8 cellular contexts compared by ENCODE assay signal in the genomic region with DNA sequence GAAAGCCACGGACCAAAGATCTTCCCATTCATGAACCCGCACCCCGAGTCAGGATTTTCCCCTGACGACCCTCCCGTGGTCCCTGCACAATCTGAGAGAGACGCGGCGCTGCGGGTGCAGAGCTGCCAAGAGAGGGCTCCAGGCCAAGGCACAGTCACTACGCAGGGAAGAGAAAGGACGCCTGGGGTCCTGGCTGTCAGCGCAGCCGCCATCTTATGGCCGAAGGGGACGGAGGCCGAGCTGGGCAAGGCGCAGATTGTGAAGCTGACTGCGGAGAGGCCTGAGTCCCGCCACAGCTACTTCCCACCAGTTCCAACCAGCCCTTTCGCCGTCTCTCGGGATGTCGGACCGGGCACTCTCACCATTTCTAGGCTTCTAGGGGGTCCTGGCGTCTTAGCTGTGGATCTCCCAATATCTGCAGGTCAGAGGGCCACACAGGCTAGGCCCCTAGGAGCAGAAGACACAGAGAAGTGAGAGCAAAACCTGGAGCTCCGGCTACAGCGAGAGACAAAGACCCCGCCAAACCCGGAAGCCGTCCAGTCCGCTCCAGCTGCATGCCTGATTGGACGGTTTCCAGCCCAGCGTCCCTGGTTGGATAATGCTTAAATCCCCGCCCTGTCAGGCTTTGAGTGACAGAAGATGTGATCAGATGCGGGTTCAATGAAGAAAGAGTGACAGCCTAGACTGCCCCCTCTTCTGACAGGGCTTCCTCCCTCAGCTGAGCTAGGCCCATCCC. TPM values are rescaled to one million over a fixed set of nuclear protein-coding genes. Genes with fewer than 3 reads are reported as not detected.
DNase-seq lines count a peak whose midpoint lies in the region; ATAC-seq and TF ChIP-seq lines count a peak whose summit lies in the region.

A gene (minus strand): TSS at position 515 of the 736 bp plus-strand sequence. CDS start 150 bp downstream, at position 365.

- DNase-seq in GM13977 (ENCODE audit: low spot score) = peak; percentile 76
- DNase-seq in NCI-H146 treated with DMSO at 0.1 percent for 48 hours (lab: John Stamatoyannopoulos, UW; ENCODE audit: unreplicated experiment) = peak; percentile 90
- peak; percentile 31 to 96 (median 84) for DNase-seq in amygdala (lab: John Stamatoyannopoulos, UW)
- DNase-seq in right atrium auricular region (ENCODE audit: low spot score) = peak; percentile 96
- DNase-seq in prostate gland (ENCODE audit: low spot score) = peak; percentile 91

- under 1% methylated on average over 35 of the region's 35 CpGs for WGBS in prostate gland
- WGBS in urinary bladder = under 1% methylated on average over 35 of the region's 35 CpGs

- peak within 1 kb of the TSS; percentile 90 for H3K4me3 Mint-ChIP-seq in T-helper 1 cell treated with Interleukin-12 subunit alpha and Interleukin-12 subunit beta and Interleukin-4 antibody, amounts not matched to agents 30 μg/mL and 1 μg/mL, for 36 hours

- H3K27me3 ChIP-seq in right atrium auricular region (no peaks in the 10 kb centered on the region), prostate gland (replicated peaks; ENCODE audit: insufficient read depth) (no peaks in the 10 kb centered on the region)

- H3K4me1 Mint-ChIP-seq in T-helper 1 cell treated with Interleukin-12 subunit alpha and Interleukin-12 subunit beta and Interleukin-4 antibody, amounts not matched to agents 30 μg/mL and 1 μg/mL, for 36 hours (ENCODE audit: low read depth) = peaks cover 22% of the 10 kb centered on the region

- intact Hi-C loops in prostate gland (cut with DNase I) = loop anchor here (10.0 kb wide), 1 partner anchor 88 kb away; no protein-coding TSS in a partner anchor

- H3K36me3 ChIP-seq in right atrium auricular region = peaks cover 15% of the 10 kb centered on the region
- H3K36me3 ChIP-seq in prostate gland = no peaks in the 10 kb centered on the region
- H3K36me3 ChIP-seq in urinary bladder (ENCODE audit: insufficient read depth) = peaks cover 2% of the 10 kb centered on the region

- peak within 1 kb of the TSS; percentile 80 to 88 for H3K4me3 ChIP-seq in right atrium auricular region
- peak within 1 kb of the TSS; percentile 43 to 75 for H3K4me3 ChIP-seq in prostate gland
- H3K4me3 ChIP-seq in urinary bladder (ENCODE audit: low read depth, low read length) = peak within 1 kb of the TSS; percentile 59

- no peaks in the 10 kb centered on the region for H3K27me3 Mint-ChIP-seq in T-helper 1 cell treated with Interleukin-12 subunit alpha and Interleukin-12 subunit beta and Interleukin-4 antibody, amounts not matched to agents 30 μg/mL and 1 μg/mL, for 36 hours (ENCODE audit: low read depth)

- TF ChIP-seq CTCF in GM13977 (IDR thresholded peaks at IDR 0.05; ENCODE audit: extremely low read depth, insufficient read depth, missing control alignments) (no peak), right atrium auricular region (IDR thresholded peaks at IDR 0.05) (no peak), prostate gland (IDR thresholded peaks at IDR 0.05) (peak in 1 of 4 experiments; percentile 12)

- H3K9me3 ChIP-seq in right atrium auricular region (no peaks in the 10 kb centered on the region), prostate gland (no peaks in the 10 kb centered on the region)

- peaks cover 28% of the 10 kb centered on the region for H3K9me3 Mint-ChIP-seq in T-helper 1 cell treated with Interleukin-12 subunit alpha and Interleukin-12 subunit beta and Interleukin-4 antibody, amounts not matched to agents 30 μg/mL and 1 μg/mL, for 36 hours

- H3K27ac ChIP-seq in right atrium auricular region = peak within 1 kb of the TSS; percentile 88 to 93
- peak within 1 kb of the TSS; percentile 72 to 78 for H3K27ac ChIP-seq in prostate gland
- peak within 1 kb of the TSS; percentile 68 for H3K27ac ChIP-seq in urinary bladder (ENCODE audit: low read depth)

- TF ChIP-seq POLR2A in prostate gland (IDR thresholded peaks at IDR 0.05) = peak; percentile 47

- peak; percentile 94 for ATAC-seq in HG02870 (IDR thresholded peaks at IDR 0.05; ENCODE audit: unreplicated experiment)

- H3K4me1 ChIP-seq in right atrium auricular region (peaks cover 0 to 20% of the 10 kb centered on the region in 2 donors), prostate gland (replicated peaks) (no peaks in the 10 kb centered on the region), urinary bladder (ENCODE audit: insufficient read depth) (no peaks in the 10 kb centered on the region)

- in situ Hi-C loops in GM13977 (cut with MboI; ENCODE audit: low pct_unique_long_range_greater_than_20kb, low sequenced_read_pairs, unreplicated experiment) = no loop called here

- H3K27ac Mint-ChIP-seq in T-helper 1 cell treated with Interleukin-12 subunit alpha and Interleukin-12 subunit beta and Interleukin-4 antibody, amounts not matched to agents 30 μg/mL and 1 μg/mL, for 36 hours = peak within 1 kb of the TSS; percentile 85

- peaks cover 32% of the 10 kb centered on the region for H3K36me3 Mint-ChIP-seq in T-helper 1 cell treated with Interleukin-12 subunit alpha and Interleukin-12 subunit beta and Interleukin-4 antibody, amounts not matched to agents 30 μg/mL and 1 μg/mL, for 36 hours (ENCODE audit: low read depth)

RNA-seq across cellular contexts. Expression of the gene that starts here (rescaled TPM):
- total RNA-seq in right atrium auricular region = 1 to 10 TPM; 2.2 to 2.8 TPM
- total RNA-seq in prostate gland = 1 to 10 TPM; 6.4 to 7.7 TPM
- 24.0 TPM for total RNA-seq in urinary bladder
- 4.0 TPM for polyA plus RNA-seq in urinary bladder

Comparison
In these comparisons a context has a peak if more than half of its experiments do, and no peak if none do; other contexts are left out.
1. Peak in every context shown above with its lines: DNase-seq, ATAC-seq, H3K4me3 ChIP-seq and H3K27ac ChIP-seq.